In genomic region chr9:81455826-81456225, GRCh38 we compare ENCODE assay signal across 2 cellular contexts.
TF ChIP-seq lines count a peak whose summit lies in the region.

No MANE protein-coding gene starts in this region.

TF ChIP-seq in IMR-90, 13 proteins besides CTCF, POLR2A, EP300 and RAD21 (continued from another document):
- TF ChIP-seq USF2 (IDR thresholded peaks at IDR 0.05; ENCODE audit: low read depth, low read length), result no peak
- no peak for TF ChIP-seq CHD1 (IDR thresholded peaks at IDR 0.05; ENCODE audit: low read depth, low read length)
- no peak for TF ChIP-seq MAFK (IDR thresholded peaks at IDR 0.05; ENCODE audit: low read depth, low read length)
- TF ChIP-seq RFX5 (IDR thresholded peaks at IDR 0.05; ENCODE audit: low read depth, low read length), result no peak
- no peak for TF ChIP-seq MXI1 (IDR thresholded peaks at IDR 0.05; ENCODE audit: borderline replicate concordance, low read depth, low read length)
- TF ChIP-seq NFE2L2 (IDR thresholded peaks at IDR 0.05; ENCODE audit: low read depth, low read length), result no peak
- TF ChIP-seq BHLHE40 (IDR thresholded peaks at IDR 0.05; ENCODE audit: low read depth, low read length), result no peak
- no peak for TF ChIP-seq ELK1 (IDR thresholded peaks at IDR 0.05; ENCODE audit: borderline replicate concordance, low read depth, low read length)
- no peak for TF ChIP-seq FOS (IDR thresholded peaks at IDR 0.05; ENCODE audit: low read depth, low read length)
- TF ChIP-seq SMC3 (IDR thresholded peaks at IDR 0.05; ENCODE audit: low read depth, low read length), result no peak

TF ChIP-seq in SK-N-SH treated with all-trans-retinoic acid at 6 μM for 48 hours, 23 proteins besides CTCF, POLR2A, EP300 and RAD21 (continued from another document):
- TF ChIP-seq ZC3H10 (CRISPR knock-in tag; IDR thresholded peaks at IDR 0.05) (no peak), ZNF8 (CRISPR knock-in tag; IDR thresholded peaks at IDR 0.05) (no peak), POU6F1 (CRISPR knock-in tag; IDR thresholded peaks at IDR 0.05; ENCODE audit: borderline replicate concordance, low read depth) (no peak), TCF4 (CRISPR knock-in tag; IDR thresholded peaks at IDR 0.05; ENCODE audit: borderline replicate concordance) (no peak)
